In genomic region chr1:17328855-17329254, GRCh38 we compare ENCODE assay signal across 31 cellular contexts. TPM values are rescaled to one million over a fixed set of nuclear protein-coding genes. Genes with fewer than 3 reads are reported as not detected.
"Had no signal": no experiment of that assay in that cellular context is flagged by ENCODE, and none has a peak within 500 bp of the region (broad histone marks: within the 10 kb centered on the region; RNA-seq: fewer than 3 reads in every experiment).

No MANE protein-coding gene starts in this region.

- DNase-seq: activated B cell treated with CpG ODN at 0.5 μM for 24 hours; activated CD4-positive, alpha-beta memory T cell treated with anti-CD3 and anti-CD28 coated beads for 36 hours; activated CD4-positive, alpha-beta T cell treated with anti-CD3 and anti-CD28 coated beads for 4 hours; activated CD4-positive, alpha-beta T cell treated with anti-CD3 and anti-CD28 coated beads, Interleukin-2, amount 50 U/mL, for 1 hour; activated CD4-positive, CD25-positive, alpha-beta regulatory T cell treated with anti-CD3 and anti-CD28 coated beads, Interleukin-2, amount 50 U/mL, for 72 hours; activated CD8-positive, alpha-beta memory T cell treated with anti-CD3 and anti-CD28 coated beads, Interleukin-2, amount 50 U/mL, for 4 hours; activated effector memory CD4-positive, alpha-beta T cell treated with Interleukin-2 at 50 U/mL for 16 hours; activated naive CD4-positive, alpha-beta T cell treated with anti-CD3 and anti-CD28 coated beads, Interleukin-2, amount 10 ng/mL, durations not matched to agents 7 days and 5 days; activated T-cell treated with anti-CD3 and anti-CD28 coated beads for 4 hours; activated T-cell treated with anti-CD3 and anti-CD28 coated beads, Interleukin-2, amount 50 U/mL, for 48 hours; amygdala; Kasumi-1; KG1; MG63; NCI-H1048; NCI-H1105 treated with DMSO at 0.1 percent for 48 hours; NCI-H1436; NCI-H1694 treated with DMSO at 0.1 percent for 48 hours; NCI-H2029; NCI-H345; NCI-H524 treated with DMSO at 0.1 percent for 48 hours; RPMI8226; SHP77 treated with DMSO at 0.1 percent for 48 hours; SK-N-SH had no signal

- H3K9me3 ChIP-seq: ascending aorta, MG63, SJSA1, SK-N-SH had no signal

- H3K4me3 ChIP-seq: ascending aorta, cardiac muscle cell, MG63, SJSA1 had no signal

- H3K36me3 ChIP-seq: ascending aorta, cardiac muscle cell, MG63, SJSA1 had no signal

- H3K27me3 ChIP-seq: ascending aorta, cardiac muscle cell, MG63 had no signal

- H3K4me1 ChIP-seq: ascending aorta, SJSA1 had no signal

- ATAC-seq: Panc1 had no signal

- H3K27ac ChIP-seq: ascending aorta, cardiac muscle cell, SJSA1 had no signal

RNA-seq across cellular contexts. Expression of gene PADI4, which starts 20.9 kb away (rescaled TPM):
- total RNA-seq: ascending aorta, cardiac muscle cell, NCI-H460, SJSA1 had no signal
- polyA plus RNA-seq: cardiac muscle cell, SK-N-SH had no signal

RNA-seq across cellular contexts. Expression of gene PADI6, which starts 43.1 kb away (rescaled TPM):
- total RNA-seq: activated B cell treated with CpG ODN at 0.5 μM for 24 hours; activated CD4-positive, alpha-beta memory T cell treated with anti-CD3 and anti-CD28 coated beads for 36 hours; ascending aorta; cardiac muscle cell; NCI-H460; SJSA1 had no signal
- polyA plus RNA-seq: adipose tissue, cardiac muscle cell, IgD-negative memory B cell, SK-N-SH had no signal
